ENCODE assay signal across 23 cellular contexts in genomic region chr3:127647171-127647884, GRCh38.
"Had no signal": no experiment of that assay in that cellular context is flagged by ENCODE, and none has a peak within 500 bp of the region (broad histone marks: within the 10 kb centered on the region; RNA-seq: fewer than 3 reads in every experiment).

No MANE protein-coding gene starts in this region.

- H3K27me3 ChIP-seq: esophagus muscularis mucosa, pancreas, tibial nerve had no signal

- H3K4me1 Mint-ChIP-seq: activated CD4-positive, alpha-beta memory T cell treated with anti-CD3 and anti-CD28 coated beads, Interleukin-2, amount 10 ng/mL, durations not matched to agents 7 days and 5 days; activated CD4-positive, alpha-beta T cell treated with anti-CD3 and anti-CD28 coated beads, Interleukin-2, amount 10 ng/mL, durations not matched to agents 24 days and 14 days had no signal

- H3K4me1 ChIP-seq: pancreas, psoas muscle had no signal

- DNase-seq: activated CD4-positive, alpha-beta memory T cell treated with anti-CD3 and anti-CD28 coated beads, Interleukin-2, amount 10 ng/mL, durations not matched to agents 7 days and 5 days; activated CD4-positive, alpha-beta T cell treated with anti-CD3 and anti-CD28 coated beads, Interleukin-2, amount 10 ng/mL, durations not matched to agents 24 days and 14 days; activated naive CD4-positive, alpha-beta T cell; activated T-cell treated with anti-CD3 and anti-CD28 coated beads, Interleukin-2, amount 50 U/mL, for 48 hours; anterior cingulate cortex; foreskin melanocyte; left colon; nephron progenitor cell; psoas muscle; right cardiac atrium; spleen; stimulated activated naive CD4-positive, alpha-beta T cell; SW 1271; T1000; WERI-Rb-1 had no signal

- H3K4me3 ChIP-seq: esophagus muscularis mucosa, pancreas, psoas muscle, SK-N-MC, spleen, tibial nerve had no signal

- H3K27ac ChIP-seq: esophagus muscularis mucosa, pancreas, psoas muscle, SK-N-MC, spleen, tibial nerve, WERI-Rb-1 had no signal

- ATAC-seq: activated CD4-positive, CD25-positive, alpha-beta regulatory T cell treated with anti-CD3 and anti-CD28 coated beads, Interleukin-2, amount 50 U/mL, for 24 hours; activated naive CD4-positive, alpha-beta T cell treated with anti-CD3 and anti-CD28 coated beads, Interleukin-2, amount 50 U/mL, for 72 hours; left colon; pancreas; right cardiac atrium had no signal

- H3K9me3 ChIP-seq: esophagus muscularis mucosa, pancreas, psoas muscle, spleen, tibial nerve had no signal

- H3K27me3 Mint-ChIP-seq: activated CD4-positive, alpha-beta memory T cell treated with anti-CD3 and anti-CD28 coated beads, Interleukin-2, amount 10 ng/mL, durations not matched to agents 7 days and 5 days had no signal

- H3K36me3 ChIP-seq: esophagus muscularis mucosa, pancreas, spleen, tibial nerve had no signal

- H3K4me3 Mint-ChIP-seq: activated CD4-positive, alpha-beta memory T cell treated with anti-CD3 and anti-CD28 coated beads, Interleukin-2, amount 10 ng/mL, durations not matched to agents 7 days and 5 days; activated CD4-positive, alpha-beta T cell treated with anti-CD3 and anti-CD28 coated beads, Interleukin-2, amount 10 ng/mL, durations not matched to agents 24 days and 14 days; nephron progenitor cell; T-helper 1 cell treated with Interleukin-12 subunit alpha and Interleukin-12 subunit beta and Interleukin-4 antibody, amounts not matched to agents 30 μg/mL and 1 μg/mL, for 36 hours had no signal

- H3K9me3 Mint-ChIP-seq: activated CD4-positive, alpha-beta memory T cell treated with anti-CD3 and anti-CD28 coated beads, Interleukin-2, amount 10 ng/mL, durations not matched to agents 7 days and 5 days; activated CD4-positive, alpha-beta T cell treated with anti-CD3 and anti-CD28 coated beads, Interleukin-2, amount 10 ng/mL, durations not matched to agents 24 days and 14 days; activated naive CD4-positive, alpha-beta T cell treated with anti-CD3 and anti-CD28 coated beads, Interleukin-2, amount 50 U/mL, for 72 hours; activated T-helper 2 cell treated with anti-CD3 and anti-CD28 coated beads, Interferon-gamma antibody, Interleukin-2, Interleukin-4, amounts not matched to agents 10 μg/mL and 5 μg/mL and 100 μg/mL, durations not matched to agents 14 hours and 24 hours and 36 hours; nephron progenitor cell; T-helper 1 cell treated with Interleukin-12 subunit alpha and Interleukin-12 subunit beta and Interleukin-4 antibody, amounts not matched to agents 30 μg/mL and 1 μg/mL, for 36 hours had no signal

- H3K27ac Mint-ChIP-seq: activated CD4-positive, alpha-beta memory T cell treated with anti-CD3 and anti-CD28 coated beads, Interleukin-2, amount 10 ng/mL, durations not matched to agents 7 days and 5 days; activated CD4-positive, alpha-beta T cell treated with anti-CD3 and anti-CD28 coated beads, Interleukin-2, amount 10 ng/mL, durations not matched to agents 24 days and 14 days; activated naive CD4-positive, alpha-beta T cell treated with anti-CD3 and anti-CD28 coated beads, Interleukin-2, amount 50 U/mL, for 72 hours; activated T-helper 2 cell treated with anti-CD3 and anti-CD28 coated beads, Interferon-gamma antibody, Interleukin-2, Interleukin-4, amounts not matched to agents 10 μg/mL and 5 μg/mL and 100 μg/mL, durations not matched to agents 14 hours and 24 hours and 36 hours; nephron progenitor cell; T-helper 1 cell treated with Interleukin-12 subunit alpha and Interleukin-12 subunit beta and Interleukin-4 antibody, amounts not matched to agents 30 μg/mL and 1 μg/mL, for 36 hours had no signal
